Comparison of ENCODE assay signal across 1 cellular context in the genomic region with DNA sequence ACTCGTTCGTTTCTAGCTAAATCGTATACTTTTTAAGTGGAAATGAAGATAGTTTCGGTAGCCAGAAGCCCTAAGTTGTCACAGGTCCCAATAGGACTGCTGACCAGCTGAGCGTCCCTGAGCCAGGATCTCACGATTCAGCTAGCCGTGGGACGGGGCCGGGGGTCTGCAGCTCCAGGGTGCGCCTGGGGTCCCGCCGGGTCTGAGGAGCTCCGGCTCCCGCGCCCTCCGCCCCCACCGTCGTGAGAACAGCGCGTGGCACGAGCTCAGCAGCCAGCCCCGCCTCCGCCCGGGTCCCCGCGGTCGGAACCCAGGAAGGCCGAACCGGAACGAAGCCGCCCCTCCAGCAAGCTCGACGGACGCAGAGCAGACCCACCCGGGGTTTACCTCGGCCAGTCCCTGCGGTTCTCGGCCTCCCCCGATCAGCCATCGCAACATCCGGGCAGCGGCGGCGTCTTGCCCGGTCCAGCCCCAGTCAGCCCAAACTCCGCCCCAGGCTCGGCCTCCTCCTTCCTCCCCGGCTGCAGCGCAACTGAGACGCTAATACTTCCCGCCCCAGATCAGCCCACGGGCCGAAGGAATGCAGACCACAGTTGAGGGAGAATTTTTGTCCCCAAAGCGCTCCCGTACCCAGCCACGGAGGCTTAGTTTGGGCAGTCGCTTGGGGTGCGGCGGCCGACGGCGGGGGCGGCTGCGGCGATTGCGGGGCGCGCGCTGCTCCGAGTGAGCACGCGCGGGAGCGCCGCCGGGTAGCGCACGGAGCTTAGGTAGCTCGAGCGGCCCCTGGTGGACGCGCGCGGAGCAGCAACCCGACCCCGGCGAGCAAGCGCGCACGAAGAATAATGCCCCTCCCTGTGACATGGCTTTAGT.
TF ChIP-seq lines count a peak whose summit lies in the region.

A gene with protein sequence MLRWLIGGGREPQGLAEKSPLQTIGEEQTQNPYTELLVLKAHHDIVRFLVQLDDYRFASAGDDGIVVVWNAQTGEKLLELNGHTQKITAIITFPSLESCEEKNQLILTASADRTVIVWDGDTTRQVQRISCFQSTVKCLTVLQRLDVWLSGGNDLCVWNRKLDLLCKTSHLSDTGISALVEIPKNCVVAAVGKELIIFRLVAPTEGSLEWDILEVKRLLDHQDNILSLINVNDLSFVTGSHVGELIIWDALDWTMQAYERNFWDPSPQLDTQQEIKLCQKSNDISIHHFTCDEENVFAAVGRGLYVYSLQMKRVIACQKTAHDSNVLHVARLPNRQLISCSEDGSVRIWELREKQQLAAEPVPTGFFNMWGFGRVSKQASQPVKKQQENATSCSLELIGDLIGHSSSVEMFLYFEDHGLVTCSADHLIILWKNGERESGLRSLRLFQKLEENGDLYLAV (minus strand): TSS at position 534 of the 870 bp plus-strand sequence. CDS start 96 bp downstream, at position 438.

TF ChIP-seq in HepG2, 621 proteins besides CTCF, POLR2A, EP300 and RAD21 (continued from another document and continues in another):
- TF ChIP-seq, protein P1, sequence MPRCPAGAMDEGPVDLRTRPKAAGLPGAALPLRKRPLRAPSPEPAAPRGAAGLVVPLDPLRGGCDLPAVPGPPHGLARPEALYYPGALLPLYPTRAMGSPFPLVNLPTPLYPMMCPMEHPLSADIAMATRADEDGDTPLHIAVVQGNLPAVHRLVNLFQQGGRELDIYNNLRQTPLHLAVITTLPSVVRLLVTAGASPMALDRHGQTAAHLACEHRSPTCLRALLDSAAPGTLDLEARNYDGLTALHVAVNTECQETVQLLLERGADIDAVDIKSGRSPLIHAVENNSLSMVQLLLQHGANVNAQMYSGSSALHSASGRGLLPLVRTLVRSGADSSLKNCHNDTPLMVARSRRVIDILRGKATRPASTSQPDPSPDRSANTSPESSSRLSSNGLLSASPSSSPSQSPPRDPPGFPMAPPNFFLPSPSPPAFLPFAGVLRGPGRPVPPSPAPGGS (CRISPR knock-in tag; IDR thresholded peaks at IDR 0.05), result 0 out of 2 replicates have a peak, but pooled peaks have one; percentile 72
- TF ChIP-seq ZNF34 (CRISPR knock-in tag; IDR thresholded peaks at IDR 0.05; ENCODE audit: borderline replicate concordance), result peak; percentile 86; the same call in 1 of the 2 replicates
- TF ChIP-seq ZNF850 (CRISPR knock-in tag; conservative IDR thresholded peaks at IDR 0.05), result 0 out of 2 replicates have a peak, but pooled peaks have one; percentile 33
- TF ChIP-seq, protein P2, sequence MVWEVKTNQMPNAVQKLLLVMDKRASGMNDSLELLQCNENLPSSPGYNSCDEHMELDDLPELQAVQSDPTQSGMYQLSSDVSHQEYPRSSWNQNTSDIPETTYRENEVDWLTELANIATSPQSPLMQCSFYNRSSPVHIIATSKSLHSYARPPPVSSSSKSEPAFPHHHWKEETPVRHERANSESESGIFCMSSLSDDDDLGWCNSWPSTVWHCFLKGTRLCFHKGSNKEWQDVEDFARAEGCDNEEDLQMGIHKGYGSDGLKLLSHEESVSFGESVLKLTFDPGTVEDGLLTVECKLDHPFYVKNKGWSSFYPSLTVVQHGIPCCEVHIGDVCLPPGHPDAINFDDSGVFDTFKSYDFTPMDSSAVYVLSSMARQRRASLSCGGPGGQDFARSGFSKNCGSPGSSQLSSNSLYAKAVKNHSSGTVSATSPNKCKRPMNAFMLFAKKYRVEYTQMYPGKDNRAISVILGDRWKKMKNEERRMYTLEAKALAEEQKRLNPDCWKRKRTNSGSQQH (CRISPR knock-in tag; IDR thresholded peaks at IDR 0.05; ENCODE audit: low read depth), result no peak; the same call in 1 of the 2 replicates
- peak; percentile 73; the same call in 1 of the 2 replicates for TF ChIP-seq HIVEP1 (CRISPR knock-in tag; IDR thresholded peaks at IDR 0.05)
- TF ChIP-seq ZFP36L1 (CRISPR knock-in tag; IDR thresholded peaks at IDR 0.05), result no peak; the same call in 1 of the 2 replicates
- no peak for TF ChIP-seq MTF2 (CRISPR knock-in tag; IDR thresholded peaks at IDR 0.05; ENCODE audit: borderline replicate concordance)
- TF ChIP-seq CBX1 (IDR thresholded peaks at IDR 0.05; ENCODE audit: low read depth), result peak; percentile 35
- TF ChIP-seq RXRA (CRISPR knock-in tag; IDR thresholded peaks at IDR 0.05), result peak; percentile 68; the same call in 1 of the 2 replicates
- no peak for TF ChIP-seq JUND (CRISPR knock-in tag; IDR thresholded peaks at IDR 0.05)
- TF ChIP-seq, protein P3, sequence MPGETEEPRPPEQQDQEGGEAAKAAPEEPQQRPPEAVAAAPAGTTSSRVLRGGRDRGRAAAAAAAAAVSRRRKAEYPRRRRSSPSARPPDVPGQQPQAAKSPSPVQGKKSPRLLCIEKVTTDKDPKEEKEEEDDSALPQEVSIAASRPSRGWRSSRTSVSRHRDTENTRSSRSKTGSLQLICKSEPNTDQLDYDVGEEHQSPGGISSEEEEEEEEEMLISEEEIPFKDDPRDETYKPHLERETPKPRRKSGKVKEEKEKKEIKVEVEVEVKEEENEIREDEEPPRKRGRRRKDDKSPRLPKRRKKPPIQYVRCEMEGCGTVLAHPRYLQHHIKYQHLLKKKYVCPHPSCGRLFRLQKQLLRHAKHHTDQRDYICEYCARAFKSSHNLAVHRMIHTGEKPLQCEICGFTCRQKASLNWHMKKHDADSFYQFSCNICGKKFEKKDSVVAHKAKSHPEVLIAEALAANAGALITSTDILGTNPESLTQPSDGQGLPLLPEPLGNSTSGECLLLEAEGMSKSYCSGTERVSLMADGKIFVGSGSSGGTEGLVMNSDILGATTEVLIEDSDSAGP (CRISPR knock-in tag; IDR thresholded peaks at IDR 0.05; ENCODE audit: borderline replicate concordance), result peak; percentile 71; the same call in 1 of the 2 replicates
- peak; percentile 89 for TF ChIP-seq ZNF441 (CRISPR knock-in tag; IDR thresholded peaks at IDR 0.05; ENCODE audit: borderline replicate concordance)
- TF ChIP-seq ZNF816 (CRISPR knock-in tag; IDR thresholded peaks at IDR 0.05; ENCODE audit: borderline replicate concordance), result peak; percentile 72; the same call in 1 of the 2 replicates
- no peak for TF ChIP-seq MXI1 (IDR thresholded peaks at IDR 0.05; ENCODE audit: borderline replicate concordance, low read depth, low read length)
- TF ChIP-seq TBL1XR1 (IDR thresholded peaks at IDR 0.05; ENCODE audit: borderline replicate concordance, low read length, partially characterized antibody), result no peak
- TF ChIP-seq, protein P4, sequence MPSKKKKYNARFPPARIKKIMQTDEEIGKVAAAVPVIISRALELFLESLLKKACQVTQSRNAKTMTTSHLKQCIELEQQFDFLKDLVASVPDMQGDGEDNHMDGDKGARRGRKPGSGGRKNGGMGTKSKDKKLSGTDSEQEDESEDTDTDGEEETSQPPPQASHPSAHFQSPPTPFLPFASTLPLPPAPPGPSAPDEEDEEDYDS (CRISPR knock-in tag; IDR thresholded peaks at IDR 0.05), result 0 out of 2 replicates have a peak, but pooled peaks have one; percentile 11
- TF ChIP-seq HHEX (CRISPR knock-in tag; IDR thresholded peaks at IDR 0.05), result no peak
- TF ChIP-seq, protein P5, sequence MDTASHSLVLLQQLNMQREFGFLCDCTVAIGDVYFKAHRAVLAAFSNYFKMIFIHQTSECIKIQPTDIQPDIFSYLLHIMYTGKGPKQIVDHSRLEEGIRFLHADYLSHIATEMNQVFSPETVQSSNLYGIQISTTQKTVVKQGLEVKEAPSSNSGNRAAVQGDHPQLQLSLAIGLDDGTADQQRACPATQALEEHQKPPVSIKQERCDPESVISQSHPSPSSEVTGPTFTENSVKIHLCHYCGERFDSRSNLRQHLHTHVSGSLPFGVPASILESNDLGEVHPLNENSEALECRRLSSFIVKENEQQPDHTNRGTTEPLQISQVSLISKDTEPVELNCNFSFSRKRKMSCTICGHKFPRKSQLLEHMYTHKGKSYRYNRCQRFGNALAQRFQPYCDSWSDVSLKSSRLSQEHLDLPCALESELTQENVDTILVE (CRISPR knock-in tag; IDR thresholded peaks at IDR 0.05), result peak; percentile 65; the same call in 1 of the 2 replicates
- no peak for TF ChIP-seq JARID2 (CRISPR knock-in tag; IDR thresholded peaks at IDR 0.05; ENCODE audit: insufficient replicate concordance)
- TF ChIP-seq, protein P6, sequence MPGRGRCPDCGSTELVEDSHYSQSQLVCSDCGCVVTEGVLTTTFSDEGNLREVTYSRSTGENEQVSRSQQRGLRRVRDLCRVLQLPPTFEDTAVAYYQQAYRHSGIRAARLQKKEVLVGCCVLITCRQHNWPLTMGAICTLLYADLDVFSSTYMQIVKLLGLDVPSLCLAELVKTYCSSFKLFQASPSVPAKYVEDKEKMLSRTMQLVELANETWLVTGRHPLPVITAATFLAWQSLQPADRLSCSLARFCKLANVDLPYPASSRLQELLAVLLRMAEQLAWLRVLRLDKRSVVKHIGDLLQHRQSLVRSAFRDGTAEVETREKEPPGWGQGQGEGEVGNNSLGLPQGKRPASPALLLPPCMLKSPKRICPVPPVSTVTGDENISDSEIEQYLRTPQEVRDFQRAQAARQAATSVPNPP (CRISPR knock-in tag; IDR thresholded peaks at IDR 0.05), result peak; percentile 91; the same call in 1 of the 2 replicates
- TF ChIP-seq HNF4G (IDR thresholded peaks at IDR 0.05; ENCODE audit: borderline replicate concordance, low read depth, low read length), result no peak
- TF ChIP-seq HNF4G (CRISPR knock-in tag; IDR thresholded peaks at IDR 0.05; ENCODE audit: borderline replicate concordance, low read depth), result no peak
- TF ChIP-seq ZNF431 (CRISPR knock-in tag; IDR thresholded peaks at IDR 0.05; ENCODE audit: borderline replicate concordance, low read depth), result no peak
- 0 out of 2 replicates have a peak, but pooled peaks have one; percentile 52 for TF ChIP-seq CAMTA2 (CRISPR knock-in tag; IDR thresholded peaks at IDR 0.05; ENCODE audit: borderline replicate concordance)
- TF ChIP-seq, protein P7, sequence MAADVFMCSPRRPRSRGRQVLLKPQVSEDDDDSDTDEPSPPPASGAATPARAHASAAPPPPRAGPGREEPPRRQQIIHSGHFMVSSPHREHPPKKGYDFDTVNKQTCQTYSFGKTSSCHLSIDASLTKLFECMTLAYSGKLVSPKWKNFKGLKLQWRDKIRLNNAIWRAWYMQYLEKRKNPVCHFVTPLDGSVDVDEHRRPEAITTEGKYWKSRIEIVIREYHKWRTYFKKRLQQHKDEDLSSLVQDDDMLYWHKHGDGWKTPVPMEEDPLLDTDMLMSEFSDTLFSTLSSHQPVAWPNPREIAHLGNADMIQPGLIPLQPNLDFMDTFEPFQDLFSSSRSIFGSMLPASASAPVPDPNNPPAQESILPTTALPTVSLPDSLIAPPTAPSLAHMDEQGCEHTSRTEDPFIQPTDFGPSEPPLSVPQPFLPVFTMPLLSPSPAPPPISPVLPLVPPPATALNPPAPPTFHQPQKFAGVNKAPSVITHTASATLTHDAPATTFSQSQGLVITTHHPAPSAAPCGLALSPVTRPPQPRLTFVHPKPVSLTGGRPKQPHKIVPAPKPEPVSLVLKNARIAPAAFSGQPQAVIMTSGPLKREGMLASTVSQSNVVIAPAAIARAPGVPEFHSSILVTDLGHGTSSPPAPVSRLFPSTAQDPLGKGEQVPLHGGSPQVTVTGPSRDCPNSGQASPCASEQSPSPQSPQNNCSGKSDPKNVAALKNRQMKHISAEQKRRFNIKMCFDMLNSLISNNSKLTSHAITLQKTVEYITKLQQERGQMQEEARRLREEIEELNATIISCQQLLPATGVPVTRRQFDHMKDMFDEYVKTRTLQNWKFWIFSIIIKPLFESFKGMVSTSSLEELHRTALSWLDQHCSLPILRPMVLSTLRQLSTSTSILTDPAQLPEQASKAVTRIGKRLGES (CRISPR knock-in tag; IDR thresholded peaks at IDR 0.05; ENCODE audit: borderline replicate concordance), result 0 out of 2 replicates have a peak, but pooled peaks have one; percentile 25
- peak; percentile 88 for TF ChIP-seq ZNF772 (CRISPR knock-in tag; IDR thresholded peaks at IDR 0.05)
- peak; percentile 76; the same call in 1 of the 2 replicates for TF ChIP-seq TBX2 (CRISPR knock-in tag; IDR thresholded peaks at IDR 0.05; ENCODE audit: borderline replicate concordance)
- TF ChIP-seq, protein P8, sequence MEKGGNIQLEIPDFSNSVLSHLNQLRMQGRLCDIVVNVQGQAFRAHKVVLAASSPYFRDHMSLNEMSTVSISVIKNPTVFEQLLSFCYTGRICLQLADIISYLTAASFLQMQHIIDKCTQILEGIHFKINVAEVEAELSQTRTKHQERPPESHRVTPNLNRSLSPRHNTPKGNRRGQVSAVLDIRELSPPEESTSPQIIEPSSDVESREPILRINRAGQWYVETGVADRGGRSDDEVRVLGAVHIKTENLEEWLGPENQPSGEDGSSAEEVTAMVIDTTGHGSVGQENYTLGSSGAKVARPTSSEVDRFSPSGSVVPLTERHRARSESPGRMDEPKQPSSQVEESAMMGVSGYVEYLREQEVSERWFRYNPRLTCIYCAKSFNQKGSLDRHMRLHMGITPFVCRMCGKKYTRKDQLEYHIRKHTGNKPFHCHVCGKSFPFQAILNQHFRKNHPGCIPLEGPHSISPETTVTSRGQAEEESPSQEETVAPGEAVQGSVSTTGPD (CRISPR knock-in tag; IDR thresholded peaks at IDR 0.05), result no peak
- TF ChIP-seq XBP1 (CRISPR knock-in tag; IDR thresholded peaks at IDR 0.05), result no peak; the same call in 1 of the 2 replicates
- TF ChIP-seq, protein P9, sequence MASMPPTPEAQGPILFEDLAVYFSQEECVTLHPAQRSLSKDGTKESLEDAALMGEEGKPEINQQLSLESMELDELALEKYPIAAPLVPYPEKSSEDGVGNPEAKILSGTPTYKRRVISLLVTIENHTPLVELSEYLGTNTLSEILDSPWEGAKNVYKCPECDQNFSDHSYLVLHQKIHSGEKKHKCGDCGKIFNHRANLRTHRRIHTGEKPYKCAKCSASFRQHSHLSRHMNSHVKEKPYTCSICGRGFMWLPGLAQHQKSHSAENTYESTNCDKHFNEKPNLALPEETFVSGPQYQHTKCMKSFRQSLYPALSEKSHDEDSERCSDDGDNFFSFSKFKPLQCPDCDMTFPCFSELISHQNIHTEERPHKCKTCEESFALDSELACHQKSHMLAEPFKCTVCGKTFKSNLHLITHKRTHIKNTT (CRISPR knock-in tag; IDR thresholded peaks at IDR 0.05), result no peak
- TF ChIP-seq ZBTB7B (CRISPR knock-in tag; IDR thresholded peaks at IDR 0.05), result peak; percentile 85
- no peak for TF ChIP-seq GATA4 (IDR thresholded peaks at IDR 0.05; ENCODE audit: borderline replicate concordance, low read depth)
- no peak for TF ChIP-seq ZFAT (CRISPR knock-in tag; conservative IDR thresholded peaks at IDR 0.05)
- TF ChIP-seq ZNF766 (CRISPR knock-in tag; IDR thresholded peaks at IDR 0.05; ENCODE audit: borderline replicate concordance), result no peak
- no peak for TF ChIP-seq NFE2L2 (IDR thresholded peaks at IDR 0.05; ENCODE audit: low read length)
- TF ChIP-seq, protein P10, sequence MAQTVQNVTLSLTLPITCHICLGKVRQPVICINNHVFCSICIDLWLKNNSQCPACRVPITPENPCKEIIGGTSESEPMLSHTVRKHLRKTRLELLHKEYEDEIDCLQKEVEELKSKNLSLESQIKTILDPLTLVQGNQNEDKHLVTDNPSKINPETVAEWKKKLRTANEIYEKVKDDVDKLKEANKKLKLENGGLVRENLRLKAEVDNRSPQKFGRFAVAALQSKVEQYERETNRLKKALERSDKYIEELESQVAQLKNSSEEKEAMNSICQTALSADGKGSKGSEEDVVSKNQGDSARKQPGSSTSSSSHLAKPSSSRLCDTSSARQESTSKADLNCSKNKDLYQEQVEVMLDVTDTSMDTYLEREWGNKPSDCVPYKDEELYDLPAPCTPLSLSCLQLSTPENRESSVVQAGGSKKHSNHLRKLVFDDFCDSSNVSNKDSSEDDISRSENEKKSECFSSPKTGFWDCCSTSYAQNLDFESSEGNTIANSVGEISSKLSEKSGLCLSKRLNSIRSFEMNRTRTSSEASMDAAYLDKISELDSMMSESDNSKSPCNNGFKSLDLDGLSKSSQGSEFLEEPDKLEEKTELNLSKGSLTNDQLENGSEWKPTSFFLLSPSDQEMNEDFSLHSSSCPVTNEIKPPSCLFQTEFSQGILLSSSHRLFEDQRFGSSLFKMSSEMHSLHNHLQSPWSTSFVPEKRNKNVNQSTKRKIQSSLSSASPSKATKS (CRISPR knock-in tag; IDR thresholded peaks at IDR 0.05), result no peak
- TF ChIP-seq ZBTB42 (CRISPR knock-in tag; IDR thresholded peaks at IDR 0.05), result no peak
